ENCODE assay signal across 1 cellular context in genomic region chr7:36658603-36659516, GRCh38.
TF ChIP-seq lines count a peak whose summit lies in the region.

No MANE protein-coding gene starts in this region.

TF ChIP-seq in GM23338, 12 proteins besides CTCF, POLR2A, EP300 and RAD21 (continued from another document):
- TF ChIP-seq REST (IDR thresholded peaks at IDR 0.05; ENCODE audit: unreplicated experiment) (no peak), STAT1 (IDR thresholded peaks at IDR 0.05; ENCODE audit: unreplicated experiment) (no peak), ZNF331 (CRISPR knock-in tag; IDR thresholded peaks at IDR 0.05; ENCODE audit: low read depth) (no peak), EZH2 (IDR thresholded peaks at IDR 0.05; ENCODE audit: low read depth, unreplicated experiment) (no peak), JUNB (IDR thresholded peaks at IDR 0.05; ENCODE audit: unreplicated experiment) (no peak)
